In the genomic region with DNA sequence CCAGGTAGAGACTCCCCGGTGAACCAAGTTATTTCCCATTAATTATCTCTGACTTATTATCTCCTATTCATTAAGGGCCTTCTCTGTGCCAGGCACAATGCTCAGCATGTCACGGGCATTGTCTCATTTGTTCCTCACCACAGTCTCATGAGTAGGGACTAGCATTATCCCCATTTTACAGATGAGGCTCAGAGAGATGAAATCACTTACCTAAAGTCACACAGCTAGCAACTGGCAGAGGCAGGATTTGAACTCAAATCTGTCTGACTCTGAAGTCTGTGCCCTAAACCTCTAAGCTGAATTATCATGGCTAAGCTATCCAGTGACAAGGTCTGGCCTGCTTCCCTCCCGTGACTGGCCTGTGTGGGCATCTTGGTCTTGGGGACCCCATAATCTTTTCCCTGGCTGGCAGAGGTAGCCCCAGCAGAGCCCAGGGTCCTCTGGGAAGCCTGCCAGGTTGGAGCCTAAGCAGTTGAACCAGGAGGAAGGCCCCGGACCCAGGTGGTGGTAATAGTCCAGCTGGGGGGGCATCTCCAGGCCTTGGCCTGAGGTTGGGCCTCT, we compare ENCODE assay signal across 1 cellular context.
TF ChIP-seq lines count a peak whose summit lies in the region.

No MANE protein-coding gene starts in this region.

TF ChIP-seq in HepG2, 621 proteins besides CTCF, POLR2A, EP300 and RAD21:
- TF ChIP-seq ZNF629 (CRISPR knock-in tag; conservative IDR thresholded peaks at IDR 0.05) (0 out of 2 replicates have a peak, but pooled peaks have one; percentile 27), MXD1 (CRISPR knock-in tag; IDR thresholded peaks at IDR 0.05) (no peak)
